19 cellular contexts compared by ENCODE assay signal in genomic region chr10:118760265-118760664, GRCh38.
"Had no signal": no experiment of that assay in that cellular context is flagged by ENCODE, and none has a peak within 500 bp of the region (broad histone marks: within the 10 kb centered on the region; RNA-seq: fewer than 3 reads in every experiment).

No MANE protein-coding gene starts in this region.

- ATAC-seq: activated CD8-positive, alpha-beta T cell treated with anti-CD3 and anti-CD28 coated beads for 36 hours; activated T-helper 17 cell treated with anti-CD3 and anti-CD28 coated beads, Interleukin-2, amount 50 U/mL, for 72 hours; body of pancreas; gastrocnemius medialis; heart left ventricle; natural killer cell; sciatic nerve; stimulated activated memory B cell treated with anti-CD40 and anti-IgM and Interleukin-4, amounts not matched to agents 10 μg/mL and 1 μg/mL and 100 μg/mL, for 72 hours; upper lobe of right lung had no signal

- H3K4me3 Mint-ChIP-seq: activated CD4-positive, alpha-beta T cell treated with anti-CD3 and anti-CD28 coated beads, Interleukin-2, amount 10 ng/mL, durations not matched to agents 24 days and 14 days; activated CD8-positive, alpha-beta T cell treated with anti-CD3 and anti-CD28 coated beads for 36 hours; activated naive CD8-positive, alpha-beta T cell treated with anti-CD3 and anti-CD28 coated beads, Interleukin-2, amount 10 ng/mL, durations not matched to agents 7 days and 5 days; activated T-helper 17 cell treated with anti-CD3 and anti-CD28 coated beads, Interleukin-2, amount 50 U/mL, for 72 hours; natural killer cell; stimulated activated memory B cell treated with anti-CD40 and anti-IgM and Interleukin-4, amounts not matched to agents 10 μg/mL and 1 μg/mL and 100 μg/mL, for 72 hours had no signal

- H3K27ac Mint-ChIP-seq: activated CD4-positive, alpha-beta T cell treated with anti-CD3 and anti-CD28 coated beads, Interleukin-2, amount 10 ng/mL, durations not matched to agents 24 days and 14 days; activated CD8-positive, alpha-beta T cell treated with anti-CD3 and anti-CD28 coated beads for 36 hours; activated naive CD8-positive, alpha-beta T cell treated with anti-CD3 and anti-CD28 coated beads, Interleukin-2, amount 10 ng/mL, durations not matched to agents 7 days and 5 days; activated T-helper 17 cell treated with anti-CD3 and anti-CD28 coated beads, Interleukin-2, amount 50 U/mL, for 72 hours; natural killer cell; stimulated activated memory B cell treated with anti-CD40 and anti-IgM and Interleukin-4, amounts not matched to agents 10 μg/mL and 1 μg/mL and 100 μg/mL, for 72 hours had no signal

- H3K36me3 Mint-ChIP-seq: activated naive CD8-positive, alpha-beta T cell treated with anti-CD3 and anti-CD28 coated beads, Interleukin-2, amount 10 ng/mL, durations not matched to agents 7 days and 5 days; natural killer cell; stimulated activated memory B cell treated with anti-CD40 and anti-IgM and Interleukin-4, amounts not matched to agents 10 μg/mL and 1 μg/mL and 100 μg/mL, for 72 hours had no signal

- H3K4me3 ChIP-seq: body of pancreas, gastrocnemius medialis, heart left ventricle, thoracic aorta, upper lobe of right lung had no signal

- H3K9me3 Mint-ChIP-seq: activated CD4-positive, alpha-beta T cell treated with anti-CD3 and anti-CD28 coated beads, Interleukin-2, amount 10 ng/mL, durations not matched to agents 24 days and 14 days; activated CD8-positive, alpha-beta T cell treated with anti-CD3 and anti-CD28 coated beads for 36 hours; activated naive CD8-positive, alpha-beta T cell treated with anti-CD3 and anti-CD28 coated beads, Interleukin-2, amount 10 ng/mL, durations not matched to agents 7 days and 5 days; activated T-helper 17 cell treated with anti-CD3 and anti-CD28 coated beads, Interleukin-2, amount 50 U/mL, for 72 hours; natural killer cell; stimulated activated memory B cell treated with anti-CD40 and anti-IgM and Interleukin-4, amounts not matched to agents 10 μg/mL and 1 μg/mL and 100 μg/mL, for 72 hours had no signal

- DNase-seq: activated CD4-positive, alpha-beta T cell treated with anti-CD3 and anti-CD28 coated beads, Interleukin-2, amount 10 ng/mL, durations not matched to agents 24 days and 14 days; activated CD8-positive, alpha-beta T cell treated with anti-CD3 and anti-CD28 coated beads for 36 hours; activated naive CD4-positive, alpha-beta T cell treated with Interleukin-2 at 50 U/mL for 16 hours; activated naive CD8-positive, alpha-beta T cell treated with anti-CD3 and anti-CD28 coated beads, Interleukin-2, amount 10 ng/mL, durations not matched to agents 7 days and 5 days; activated T-cell treated with anti-CD3 and anti-CD28 coated beads, Interleukin-2, amount 50 U/mL, for 1 hour; amygdala; body of pancreas; caudate nucleus; erythroblast; gastrocnemius medialis; natural killer cell; stimulated activated CD4-positive, alpha-beta T cell treated with anti-CD3 and anti-CD28 coated beads, Interleukin-4, amount 100 ng/mL, for 4 hours; T1000; upper lobe of right lung had no signal

- H3K27ac ChIP-seq: body of pancreas, gastrocnemius medialis, heart left ventricle, thoracic aorta, upper lobe of right lung had no signal

- H3K27me3 ChIP-seq: body of pancreas, gastrocnemius medialis, heart left ventricle, upper lobe of right lung had no signal

- H3K9me3 ChIP-seq: body of pancreas, gastrocnemius medialis, heart left ventricle, thoracic aorta, upper lobe of right lung had no signal

- H3K4me1 ChIP-seq: upper lobe of right lung had no signal

- H3K4me1 Mint-ChIP-seq: activated T-helper 17 cell treated with anti-CD3 and anti-CD28 coated beads, Interleukin-2, amount 50 U/mL, for 72 hours had no signal

- H3K36me3 ChIP-seq: gastrocnemius medialis, heart left ventricle, thoracic aorta, upper lobe of right lung had no signal
